ENCODE assay signal across 1 cellular context in genomic region chr6:126020305-126021050, GRCh38.
A peak's percentile ranks its signal among the peaks of the same experiment; 100 is the strongest.
TF ChIP-seq lines count a peak whose summit lies in the region.

No MANE protein-coding gene starts in this region.

TF ChIP-seq in K562, 482 proteins besides CTCF, POLR2A, EP300 and RAD21 (continued from another document):
- TF ChIP-seq ZNF277 (CRISPR knock-in tag; IDR thresholded peaks at IDR 0.05; ENCODE audit: borderline replicate concordance) (peak; percentile 85; the same call in 1 of the 2 replicates), ARID3A (IDR thresholded peaks at IDR 0.05; ENCODE audit: borderline replicate concordance, low read depth, low read length) (no peak), MITF (IDR thresholded peaks at IDR 0.05) (no peak), CEBPG (CRISPR knock-in tag; IDR thresholded peaks at IDR 0.05) (no peak), CEBPG (tag; conservative IDR thresholded peaks at IDR 0.05 in 1 of 2, IDR thresholded peaks at IDR 0.05 in 1 of 2) (0 out of 4 replicates have a peak, but pooled peaks of 1 of the 2 experiments have one; percentile 14), ZNF408 (CRISPR knock-in tag; IDR thresholded peaks at IDR 0.05; ENCODE audit: low read depth) (peak; percentile 74; the same call in 1 of the 2 replicates), HMG20B (CRISPR knock-in tag; IDR thresholded peaks at IDR 0.05) (no peak), ZNF707 (CRISPR knock-in tag; conservative IDR thresholded peaks at IDR 0.05) (0 out of 2 replicates have a peak, but pooled peaks have one; percentile 17), TRIM25 (IDR thresholded peaks at IDR 0.05; ENCODE audit: borderline replicate concordance) (no peak), BRD4 (IDR thresholded peaks at IDR 0.05) (no peak), PTRF (tag; IDR thresholded peaks at IDR 0.05) (no peak)
- TF ChIP-seq, protein P1, sequence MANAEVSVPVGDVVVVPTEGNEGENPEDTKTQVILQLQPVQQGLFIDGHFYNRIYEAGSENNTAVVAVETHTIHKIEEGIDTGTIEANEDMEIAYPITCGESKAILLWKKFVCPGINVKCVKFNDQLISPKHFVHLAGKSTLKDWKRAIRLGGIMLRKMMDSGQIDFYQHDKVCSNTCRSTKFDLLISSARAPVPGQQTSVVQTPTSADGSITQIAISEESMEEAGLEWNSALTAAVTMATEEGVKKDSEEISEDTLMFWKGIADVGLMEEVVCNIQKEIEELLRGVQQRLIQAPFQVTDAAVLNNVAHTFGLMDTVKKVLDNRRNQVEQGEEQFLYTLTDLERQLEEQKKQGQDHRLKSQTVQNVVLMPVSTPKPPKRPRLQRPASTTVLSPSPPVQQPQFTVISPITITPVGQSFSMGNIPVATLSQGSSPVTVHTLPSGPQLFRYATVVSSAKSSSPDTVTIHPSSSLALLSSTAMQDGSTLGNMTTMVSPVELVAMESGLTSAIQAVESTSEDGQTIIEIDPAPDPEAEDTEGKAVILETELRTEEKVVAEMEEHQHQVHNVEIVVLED (CRISPR knock-in tag; IDR thresholded peaks at IDR 0.05), result no peak
TF ChIP-seq in K562: peak in this region for 5.
